Comparison of ENCODE assay signal across 1 cellular context in the genomic region with DNA sequence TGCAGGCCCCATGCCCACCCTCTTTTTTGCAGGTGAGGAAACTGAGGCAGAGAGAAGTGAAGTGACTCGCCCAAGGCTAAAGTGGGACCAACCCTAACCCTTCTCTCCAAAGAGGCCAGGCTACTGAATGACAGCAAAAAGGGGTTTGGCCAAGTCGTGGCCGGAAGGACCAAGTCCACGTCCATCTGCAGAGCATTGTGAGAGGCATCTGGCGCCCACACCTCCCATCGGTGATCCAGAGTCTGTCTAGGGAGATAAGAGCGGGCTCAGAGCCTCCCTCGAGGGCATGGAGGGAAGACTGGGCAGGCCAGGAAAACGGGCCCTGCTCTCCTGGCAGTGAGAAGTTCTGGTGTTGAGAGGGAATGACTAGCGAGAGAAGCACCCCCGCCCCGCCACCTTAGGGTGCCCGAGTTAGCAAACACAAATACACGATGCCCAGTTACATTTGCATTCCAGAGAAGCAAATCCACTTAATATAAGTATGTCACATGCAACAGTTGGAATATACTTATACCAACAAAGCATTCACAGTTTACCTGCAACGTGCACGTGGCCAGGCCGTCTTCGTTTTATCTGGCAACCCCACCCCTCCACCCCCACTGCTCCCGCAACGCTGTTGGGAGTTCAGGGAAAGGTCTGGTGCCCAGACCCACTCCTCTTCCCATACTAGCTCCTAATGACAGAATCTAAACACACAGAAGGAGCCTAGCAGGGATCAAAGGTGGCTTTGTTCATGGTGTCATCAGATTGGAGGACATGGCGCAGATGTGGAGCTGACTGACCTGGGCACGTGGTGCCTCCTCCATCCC.
TF ChIP-seq lines count a peak whose summit lies in the region.

No MANE protein-coding gene starts in this region.

TF ChIP-seq in GM23338, 12 proteins besides CTCF, POLR2A, EP300 and RAD21 (continued from another document):
- TF ChIP-seq ZNF462 (CRISPR knock-in tag; IDR thresholded peaks at IDR 0.05): no peak
- no peak for TF ChIP-seq ZNF331 (CRISPR knock-in tag; IDR thresholded peaks at IDR 0.05; ENCODE audit: low read depth)
- TF ChIP-seq, protein P1, sequence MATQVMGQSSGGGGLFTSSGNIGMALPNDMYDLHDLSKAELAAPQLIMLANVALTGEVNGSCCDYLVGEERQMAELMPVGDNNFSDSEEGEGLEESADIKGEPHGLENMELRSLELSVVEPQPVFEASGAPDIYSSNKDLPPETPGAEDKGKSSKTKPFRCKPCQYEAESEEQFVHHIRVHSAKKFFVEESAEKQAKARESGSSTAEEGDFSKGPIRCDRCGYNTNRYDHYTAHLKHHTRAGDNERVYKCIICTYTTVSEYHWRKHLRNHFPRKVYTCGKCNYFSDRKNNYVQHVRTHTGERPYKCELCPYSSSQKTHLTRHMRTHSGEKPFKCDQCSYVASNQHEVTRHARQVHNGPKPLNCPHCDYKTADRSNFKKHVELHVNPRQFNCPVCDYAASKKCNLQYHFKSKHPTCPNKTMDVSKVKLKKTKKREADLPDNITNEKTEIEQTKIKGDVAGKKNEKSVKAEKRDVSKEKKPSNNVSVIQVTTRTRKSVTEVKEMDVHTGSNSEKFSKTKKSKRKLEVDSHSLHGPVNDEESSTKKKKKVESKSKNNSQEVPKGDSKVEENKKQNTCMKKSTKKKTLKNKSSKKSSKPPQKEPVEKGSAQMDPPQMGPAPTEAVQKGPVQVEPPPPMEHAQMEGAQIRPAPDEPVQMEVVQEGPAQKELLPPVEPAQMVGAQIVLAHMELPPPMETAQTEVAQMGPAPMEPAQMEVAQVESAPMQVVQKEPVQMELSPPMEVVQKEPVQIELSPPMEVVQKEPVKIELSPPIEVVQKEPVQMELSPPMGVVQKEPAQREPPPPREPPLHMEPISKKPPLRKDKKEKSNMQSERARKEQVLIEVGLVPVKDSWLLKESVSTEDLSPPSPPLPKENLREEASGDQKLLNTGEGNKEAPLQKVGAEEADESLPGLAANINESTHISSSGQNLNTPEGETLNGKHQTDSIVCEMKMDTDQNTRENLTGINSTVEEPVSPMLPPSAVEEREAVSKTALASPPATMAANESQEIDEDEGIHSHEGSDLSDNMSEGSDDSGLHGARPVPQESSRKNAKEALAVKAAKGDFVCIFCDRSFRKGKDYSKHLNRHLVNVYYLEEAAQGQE (IDR thresholded peaks at IDR 0.05; ENCODE audit: unreplicated experiment): no peak
